29 cellular contexts compared by ENCODE assay signal in genomic region chr2:103219398-103219797, GRCh38.
"Had no signal": no experiment of that assay in that cellular context is flagged by ENCODE, and none has a peak within 500 bp of the region (broad histone marks: within the 10 kb centered on the region; RNA-seq: fewer than 3 reads in every experiment).

No MANE protein-coding gene starts in this region.

- H3K4me3 ChIP-seq: colonic mucosa, coronary artery, dorsolateral prefrontal cortex, esophagus muscularis mucosa, esophagus squamous epithelium, gastrocnemius medialis, gastroesophageal sphincter, heart left ventricle, heart right ventricle, hepatocyte had no signal

- H3K36me3 ChIP-seq: colonic mucosa, esophagus muscularis mucosa, esophagus squamous epithelium, gastrocnemius medialis, gastroesophageal sphincter, heart left ventricle, heart right ventricle had no signal

- H2AFZ ChIP-seq: hepatocyte had no signal

- H3K27ac ChIP-seq: colonic mucosa, coronary artery, dorsolateral prefrontal cortex, epithelial cell of prostate, esophagus muscularis mucosa, esophagus squamous epithelium, foreskin keratinocyte, gastrocnemius medialis, gastroesophageal sphincter, heart left ventricle, heart right ventricle, hepatocyte had no signal

- ATAC-seq: effector memory CD8-positive, alpha-beta T cell; esophagus mucosa; foreskin keratinocyte; gastrocnemius medialis; gastroesophageal sphincter; heart left ventricle; heart right ventricle had no signal

- H3K9me3 Mint-ChIP-seq: dendritic cell treated with granulocyte-macrophage colony-stimulating factor and Interleukin-4, amounts not matched to agents 40 ng/mL and 50 ng/mL, for 4 days had no signal

- H3K27me3 ChIP-seq: colonic mucosa, dorsolateral prefrontal cortex, esophagus muscularis mucosa, esophagus squamous epithelium, foreskin keratinocyte, gastrocnemius medialis, gastroesophageal sphincter, heart right ventricle, hepatocyte had no signal

- FAIRE-seq: colon, endometrium, endothelial cell of umbilical vein, frontal cortex had no signal

- DNase-seq: colonic mucosa; cortex of kidney; dermis blood vessel endothelial cell; dorsolateral prefrontal cortex; effector CD4-positive, alpha-beta T cell; effector CD8-positive, alpha-beta T cell; effector memory CD4-positive, alpha-beta T cell; effector memory CD8-positive, alpha-beta T cell; erythroblast; esophagus squamous epithelium; foreskin fibroblast; foreskin keratinocyte; foreskin melanocyte; gastrocnemius medialis; glutamatergic neuron; head of caudate nucleus; heart left ventricle; heart right ventricle had no signal

- H3K79me2 ChIP-seq: hepatocyte had no signal

- H3K4me2 ChIP-seq: hepatocyte had no signal

- H3K9me3 ChIP-seq: colonic mucosa, esophagus squamous epithelium, gastrocnemius medialis, gastroesophageal sphincter had no signal

- H3K27me3 Mint-ChIP-seq: dendritic cell treated with granulocyte-macrophage colony-stimulating factor and Interleukin-4, amounts not matched to agents 40 ng/mL and 50 ng/mL, for 4 days; effector memory CD8-positive, alpha-beta T cell had no signal

- H3K4me1 ChIP-seq: colonic mucosa, esophagus muscularis mucosa, esophagus squamous epithelium, foreskin keratinocyte, gastrocnemius medialis, gastroesophageal sphincter, heart left ventricle, heart right ventricle had no signal

- H3K27ac Mint-ChIP-seq: dendritic cell treated with granulocyte-macrophage colony-stimulating factor and Interleukin-4, amounts not matched to agents 40 ng/mL and 50 ng/mL, for 4 days; effector memory CD8-positive, alpha-beta T cell had no signal

- H3K4me3 Mint-ChIP-seq: dendritic cell treated with granulocyte-macrophage colony-stimulating factor and Interleukin-4, amounts not matched to agents 40 ng/mL and 50 ng/mL, for 4 days; effector memory CD8-positive, alpha-beta T cell had no signal
